In genomic region chr1:235161685-235162327, GRCh38 we compare ENCODE assay signal across 8 cellular contexts. TPM values are rescaled to one million over a fixed set of nuclear protein-coding genes. Genes with fewer than 3 reads are reported as not detected.
DNase-seq lines count a peak whose midpoint lies in the region; ATAC-seq and TF ChIP-seq lines count a peak whose summit lies in the region.

No MANE protein-coding gene starts in this region.

- DNase-seq in AG10803 (ENCODE audit: low read depth) (no peak), cardiac fibroblast (ENCODE audit: low read depth in 2 of 2) (no peak), GM10266 (ENCODE audit: extremely low spot score) (no peak)
- no peak for DNase-seq in stimulated activated naive CD4-positive, alpha-beta T cell treated with Interleukin-2 at 50 U/mL for 16 hours (lab: John Stamatoyannopoulos, UW)

- H3K27ac ChIP-seq in HUES64 (ENCODE audit: low read depth, low read length) (peak overlapping the region; percentile 81), mucosa of rectum (ENCODE audit: low read depth in 2 of 2, low read length in 2 of 2) (peak overlapping the region; percentile 90 to 93)

- H3K27me3 ChIP-seq in HUES64 (ENCODE audit: insufficient read depth, low read length) = no peaks in the 10 kb centered on the region
- no peaks in the 10 kb centered on the region for H3K27me3 ChIP-seq in mucosa of rectum (ENCODE audit: control insufficient read depth in 2 of 2, insufficient read depth in 2 of 2, low read length in 2 of 2)

- H3K4me3 ChIP-seq in AG10803 (ENCODE audit: low read length) = peak overlapping the region; percentile 95
- peak overlapping the region; percentile 96 for H3K4me3 ChIP-seq in HUES64 (ENCODE audit: low read length)
- peak overlapping the region; percentile 74 to 82 for H3K4me3 ChIP-seq in cardiac fibroblast (replicated peaks in 1 of 2; ENCODE audit: low read depth in 2 of 2, low read length in 2 of 2)
- peak overlapping the region; percentile 97 to 99 for H3K4me3 ChIP-seq in mucosa of rectum (ENCODE audit: low read length in 2 of 2)

- no peaks in the 10 kb centered on the region for H3K9me3 ChIP-seq in HUES64 (ENCODE audit: insufficient read depth, low read depth, low read length)
- no peaks in the 10 kb centered on the region for H3K9me3 ChIP-seq in mucosa of rectum (ENCODE audit: control insufficient read depth in 2 of 2, low read length in 2 of 2)

- no peak for TF ChIP-seq CTCF in AG10803 (conservative IDR thresholded peaks at IDR 0.05; ENCODE audit: low read length)
- TF ChIP-seq CTCF in cardiac fibroblast (IDR thresholded peaks at IDR 0.05; ENCODE audit: low read depth, low read length) = no peak
- no peak for TF ChIP-seq CTCF in GM10266 (IDR thresholded peaks at IDR 0.05; ENCODE audit: control insufficient read depth, insufficient read depth, low read depth, missing control alignments)

- 65% methylated on average over 21 of the region's 21 CpGs for WGBS in HUES64

- no peak for ATAC-seq in GM21367 (IDR thresholded peaks at IDR 0.05; ENCODE audit: unreplicated experiment)
- no peak for ATAC-seq in GM21447 (IDR thresholded peaks at IDR 0.05; ENCODE audit: unreplicated experiment)

- H3K36me3 ChIP-seq in HUES64 (ENCODE audit: insufficient read depth, low read length) = peaks cover 32% of the 10 kb centered on the region
- peaks cover 5 to 15% of the 10 kb centered on the region in 2 donors for H3K36me3 ChIP-seq in mucosa of rectum (ENCODE audit: control insufficient read depth in 2 of 2, insufficient read depth in 2 of 2, low read length in 2 of 2)

- peak overlapping the region; percentile 91 for H3K9ac ChIP-seq in HUES64 (ENCODE audit: low read depth, low read length)
- H3K9ac ChIP-seq in mucosa of rectum (ENCODE audit: low read depth in 1 of 2, low read length in 2 of 2) = peak overlapping the region; percentile 90 to 97

- H3K4me1 ChIP-seq in HUES64 (ENCODE audit: insufficient read depth, low read length) (no peaks in the 10 kb centered on the region), mucosa of rectum (ENCODE audit: control insufficient read depth in 2 of 2, insufficient read depth in 2 of 2, low read length in 2 of 2) (peaks cover 8 to 14% of the 10 kb centered on the region in 2 donors)

RNA-seq across cellular contexts. Expression of gene RBM34, which starts 0.8 kb away (rescaled TPM):
- 76.4 TPM for polyA plus RNA-seq in HUES64 (2013, experiment 1 of 2)
- polyA plus RNA-seq in HUES64 (2013, experiment 2 of 2) = 63.5 TPM

RNA-seq across cellular contexts. Expression of gene TOMM20, which starts 33.2 kb away (rescaled TPM):
- polyA plus RNA-seq in HUES64 (2013, experiment 1 of 2) = 146 TPM
- polyA plus RNA-seq in HUES64 (2013, experiment 2 of 2) = 160 TPM
